Comparison of ENCODE assay signal across 9 cellular contexts in genomic region chr20:4563534-4563933, GRCh38.
A peak's percentile ranks its signal among the peaks of the same experiment; 100 is the strongest.
DNase-seq lines count a peak whose midpoint lies in the region; TF ChIP-seq lines count a peak whose summit lies in the region.
"Had no signal": no experiment of that assay in that cellular context is flagged by ENCODE, and none has a peak within 500 bp of the region (broad histone marks: within the 10 kb centered on the region; RNA-seq: fewer than 3 reads in every experiment).

No MANE protein-coding gene starts in this region.

- H3K4me3 ChIP-seq in AG10803 (ENCODE audit: low read length), result no peak overlapping the region
- H3K4me3 ChIP-seq in Jurkat, Clone E6-1 (ENCODE audit: low read length), result no peak overlapping the region
- H3K4me3 ChIP-seq: body of pancreas had no signal

- TF ChIP-seq CTCF in AG10803 (conservative IDR thresholded peaks at IDR 0.05; ENCODE audit: low read length), result peak; percentile 52

- DNase-seq in AG10803 (ENCODE audit: low read depth) (peak; percentile 75), iPS-NIHi11 (ENCODE audit: low spot score) (peak; percentile 56), Ammon's horn (ENCODE audit: low spot score) (no peak), NCI-H748 treated with DMSO at 0.1 percent for 48 hours (lab: John Stamatoyannopoulos, UW) (no peak), activated gamma-delta T cell (lab: John Stamatoyannopoulos, UW) (no peak), NCI-H2029 (lab: John Stamatoyannopoulos, UW) (no peak)
- peak; percentile 68 for DNase-seq in Jurkat, Clone E6-1 (ENCODE audit: low read depth, low spot score)
- DNase-seq in activated CD4-positive, alpha-beta T cell treated with anti-CD3 and anti-CD28 coated beads, Interleukin-2, amount 50 U/mL, for 1 hour, result peak; percentile 2

Comparison
In these comparisons a context has a peak if more than half of its experiments do, and no peak if none do; other contexts are left out.
1. DNase-seq: peak in AG10803 (single experiment), Jurkat, Clone E6-1 (single experiment), activated CD4-positive, alpha-beta T cell treated with anti-CD3 and anti-CD28 coated beads, Interleukin-2, amount 50 U/mL, for 1 hour (single experiment) and iPS-NIHi11 (single experiment); none in Ammon's horn (single experiment), NCI-H748 treated with DMSO at 0.1 percent for 48 hours (single experiment), activated gamma-delta T cell (single experiment) and NCI-H2029 (single experiment).